Comparison of ENCODE assay signal across 29 cellular contexts in the genomic region with DNA sequence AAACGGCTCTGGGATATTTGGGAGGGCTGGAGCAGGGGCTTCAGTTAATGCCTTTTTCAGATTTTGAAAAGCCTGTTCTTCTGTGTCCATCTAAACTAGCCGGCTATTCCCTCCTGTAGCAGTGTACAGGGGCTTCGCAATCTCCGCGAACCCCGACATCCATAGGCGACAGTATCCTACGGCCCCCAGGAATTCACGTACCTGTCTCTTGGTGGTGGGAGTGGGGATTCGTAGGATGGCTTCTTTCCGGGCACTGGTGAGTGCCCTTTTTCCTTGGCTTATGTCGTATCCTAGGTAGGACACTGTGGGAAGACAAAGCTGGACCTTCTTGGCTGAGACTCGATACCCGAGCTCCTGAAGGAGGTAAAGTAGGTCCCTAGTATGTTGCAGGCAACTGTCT.
A peak's percentile ranks its signal among the peaks of the same experiment; 100 is the strongest.
DNase-seq lines count a peak whose midpoint lies in the region; ATAC-seq, FAIRE-seq and TF ChIP-seq lines count a peak whose summit lies in the region.
"Had no signal": no experiment of that assay in that cellular context is flagged by ENCODE, and none has a peak within 500 bp of the region (broad histone marks: within the 10 kb centered on the region; RNA-seq: fewer than 3 reads in every experiment).

No MANE protein-coding gene starts in this region.

- H3K18ac ChIP-seq in H9 (ENCODE audit: insufficient read length, low read depth, low read length) = no peak overlapping the region
- H3K18ac ChIP-seq in H1 (ENCODE audit: extremely low read depth, low read length) = no peak overlapping the region

- DNase-seq in H9 (no peak), WTC11 (ENCODE audit: low spot score) (no peak), H1 (ENCODE audit: low read depth in 1 of 2, low spot score in 2 of 2) (no peak), neural progenitor cell (ENCODE audit: low spot score) (no peak), MCF 10A (ENCODE audit: unreplicated experiment) (no peak), prostate gland (ENCODE audit: low spot score) (no peak), lower lobe of right lung (no peak), NCI-H2029 (lab: John Stamatoyannopoulos, UW) (no peak)
- DNase-seq: 8988T; ACHN; BE2C; C1 segment of cervical spinal cord; CD4-positive, alpha-beta memory T cell; CD4-positive, CD25-positive, alpha-beta regulatory T cell; CD8-positive, alpha-beta memory T cell; COR-L47; DMS 273 treated with DMSO at 0.1 percent for 48 hours; DMS153; DMS53; DMS79; DND-41; EL; GDM1 had no signal

- TF ChIP-seq CTCF in H9 (conservative IDR thresholded peaks at IDR 0.05) = no peak
- no peak for TF ChIP-seq CTCF in WTC11 (IDR thresholded peaks at IDR 0.05)
- no peak for TF ChIP-seq CTCF in H1 (IDR thresholded peaks at IDR 0.05; ENCODE audit: control extremely low read depth in 1 of 3, insufficient read depth in 1 of 3, low read depth in 1 of 3, low read length in 3 of 3)
- no peak for TF ChIP-seq CTCF in neural progenitor cell (IDR thresholded peaks at IDR 0.05)
- no peak for TF ChIP-seq CTCF in MCF 10A (IDR thresholded peaks at IDR 0.05; ENCODE audit: unreplicated experiment)
- TF ChIP-seq CTCF in prostate gland (IDR thresholded peaks at IDR 0.05) = no peak
- TF ChIP-seq CTCF in lower lobe of right lung (IDR thresholded peaks at IDR 0.05) = no peak

- no TSS peak for BruUV-seq in MCF 10A (replicated peaks; lab: Mats Ljungman, UMichigan)

- H3K4me3 Mint-ChIP-seq in H9 (no peak overlapping the region), WTC11 (peak overlapping the region; percentile 57; the same call in 1 of the 2 replicates), neural progenitor cell (no peak overlapping the region), MCF 10A (ENCODE audit: unreplicated experiment) (no peak overlapping the region)
- H3K4me3 Mint-ChIP-seq: CD4-positive, alpha-beta memory T cell; CD8-positive, alpha-beta memory T cell had no signal

- no peak for TF ChIP-seq EP300 in H1 (IDR thresholded peaks at IDR 0.05; ENCODE audit: borderline replicate concordance in 1 of 2, low read depth in 2 of 2, low read length in 2 of 2)

- H3K4ac ChIP-seq in H9 (ENCODE audit: low read depth, low read length) = no peak overlapping the region
- no peak overlapping the region for H3K4ac ChIP-seq in H1 (replicated peaks; ENCODE audit: insufficient read length, low read depth, low read length)

- H3K23me2 ChIP-seq in H9 (ENCODE audit: insufficient read length, low read depth, low read length, poor library complexity, severe bottlenecking) (peaks cover 11% of the 10 kb centered on the region), H1 (ENCODE audit: low read depth, low read length) (peaks cover 3% of the 10 kb centered on the region)

- H2BK15ac ChIP-seq in H9 (ENCODE audit: low read depth, low read length) (no peak overlapping the region), H1 (ENCODE audit: low read length) (no peak overlapping the region)

- H3K4me2 ChIP-seq in H9 (ENCODE audit: insufficient read depth, insufficient read length, low read length) = peak overlapping the region; percentile 61
- peak overlapping the region; percentile 57 to 69; a peak in 2 of 4 replicates for H3K4me2 ChIP-seq in H1 (ENCODE audit: insufficient read depth in 1 of 2, low read depth in 2 of 2, low read length in 2 of 2)
- H3K4me2 ChIP-seq in neural progenitor cell = no peak overlapping the region
- H3K4me2 ChIP-seq: BLaER1 had no signal

- H3F3A ChIP-seq in neural progenitor cell (ENCODE audit: low read depth) = peaks cover 40% of the 10 kb centered on the region

- H3K27ac Mint-ChIP-seq in H9 (no peak overlapping the region), WTC11 (no peak overlapping the region), neural progenitor cell (no peak overlapping the region), MCF 10A (ENCODE audit: low read depth, unreplicated experiment) (no peak overlapping the region)
- H3K27ac Mint-ChIP-seq: CD14-positive monocyte; CD4-positive, CD25-positive, alpha-beta regulatory T cell had no signal

- no peak for TF ChIP-seq POLR2A in H1 (IDR thresholded peaks at IDR 0.05; ENCODE audit: control extremely low read depth in 1 of 2, low read depth in 2 of 2, low read length in 2 of 2)
- no peak for TF ChIP-seq POLR2A in prostate gland (IDR thresholded peaks at IDR 0.05)

- H3K27ac ChIP-seq in H9 (ENCODE audit: insufficient read length, low read depth, low read length) (no peak overlapping the region), H1 (ENCODE audit: low read depth, low read length) (no peak overlapping the region), neural progenitor cell (no peak overlapping the region), prostate gland (no peak overlapping the region), lower lobe of right lung (no peak overlapping the region)
- H3K27ac ChIP-seq: BLaER1 had no signal

- no peak overlapping the region for H2BK5ac ChIP-seq in H9 (ENCODE audit: insufficient read length, low read length)
- H2BK5ac ChIP-seq in H1 (ENCODE audit: low read depth, low read length) = no peak overlapping the region

- H3K14ac ChIP-seq in H9 (ENCODE audit: insufficient read depth, low read length) (no peak overlapping the region), H1 (ENCODE audit: insufficient read length) (no peak overlapping the region)

- WGBS in H9 (ENCODE audit: extremely low coverage, insufficient read length, low lambda C conversion rate) = no CpG with 5 or more reads among the region's 14 CpGs
- 19% methylated on average over 14 of the region's 14 CpGs; no CpG with 5 or more reads in 1 of the 2 experiments for WGBS in H1 (ENCODE audit: extremely low coverage in 1 of 2, insufficient coverage in 1 of 2, insufficient read length in 1 of 2, insufficient replicate concordance in 2 of 2, low coverage in 1 of 2, low lambda C conversion rate in 2 of 2, missing lambda C conversion rate in 1 of 2), 2 experiments
- WGBS in prostate gland = 61% methylated on average over 14 of the region's 14 CpGs

- H3K9me3 ChIP-seq in H9 (ENCODE audit: control insufficient read depth, low read depth, low read length) (no peaks in the 10 kb centered on the region), H1 (ENCODE audit: insufficient read depth in 2 of 2, low read depth in 1 of 2, low read length in 1 of 2) (no peaks in the 10 kb centered on the region), neural progenitor cell (ENCODE audit: low read depth) (no peaks in the 10 kb centered on the region), prostate gland (no peaks in the 10 kb centered on the region), lower lobe of right lung (no peaks in the 10 kb centered on the region)
- H3K9me3 ChIP-seq: BE2C had no signal

- H3K36me3 ChIP-seq in H1 (ENCODE audit: control insufficient read depth in 2 of 4, insufficient read depth in 4 of 4, low read length in 3 of 4) = no peaks in the 10 kb centered on the region
- H3K36me3 ChIP-seq in neural progenitor cell = no peaks in the 10 kb centered on the region
- no peaks in the 10 kb centered on the region for H3K36me3 ChIP-seq in prostate gland
- no peaks in the 10 kb centered on the region for H3K36me3 ChIP-seq in lower lobe of right lung
- H3K36me3 ChIP-seq: BE2C, BLaER1 had no signal

- intact Hi-C loops in MCF 10A (cut with micrococcal nuclease) = no loop called here
- intact Hi-C loops in prostate gland (cut with DNase I) = no loop called here
- intact Hi-C loops in lower lobe of right lung (cut with DNase I) = no loop called here

- H3K79me1 ChIP-seq in H9 (ENCODE audit: insufficient read depth, low read depth, low read length, poor library complexity, severe bottlenecking) = no peaks in the 10 kb centered on the region
- no peaks in the 10 kb centered on the region for H3K79me1 ChIP-seq in H1 (ENCODE audit: low read depth, low read length)

- no peak overlapping the region for H4K5ac ChIP-seq in H9 (ENCODE audit: insufficient read length, low read depth, low read length)
- no peak overlapping the region for H4K5ac ChIP-seq in H1 (ENCODE audit: insufficient read length, low read depth, low read length)

- POLR2A ChIA-PET in WTC11 (lab: Charles Lee) = no interaction called here
- POLR2A ChIA-PET in H1 (lab: Charles Lee; ENCODE audit: partially characterized antibody) = interaction anchor here (0.6 to 1.4 kb wide), 2 partner anchors 11 to 12 kb away, joined by 3 to 4 read pairs; no protein-coding TSS in a partner anchor
- POLR2A ChIA-PET in MCF 10A (lab: Yijun Ruan, JAX) = interaction anchor here (1.6 kb wide), 1 partner anchor 40 kb away, joined by 4 read pairs; no protein-coding TSS in a partner anchor

- no peak for FAIRE-seq in H1 (lab: Jason Lieb, UNC)
- FAIRE-seq: A204.1, GM12878, GM12892, GM18507 had no signal

- H3K27me3 ChIP-seq in H9 (ENCODE audit: insufficient read depth, low read length) = peaks cover 97% of the 10 kb centered on the region
- peaks cover 86 to 100% (median 98%) of the 10 kb centered on the region in 4 experiments for H3K27me3 ChIP-seq in H1 (replicated peaks in 1 of 4; ENCODE audit: control insufficient read depth in 3 of 4, extremely low read depth in 1 of 4, insufficient read depth in 3 of 4, low read length in 3 of 4)
- H3K27me3 ChIP-seq in neural progenitor cell = peaks cover 100% of the 10 kb centered on the region
- peaks cover 36% of the 10 kb centered on the region for H3K27me3 ChIP-seq in prostate gland (replicated peaks; ENCODE audit: insufficient read depth)
- H3K27me3 ChIP-seq in lower lobe of right lung (ENCODE audit: low read depth) = peaks cover 100% of the 10 kb centered on the region

- H3K4me3 ChIP-seq in H1 (ENCODE audit: extremely low read depth in 1 of 4, insufficient read depth in 2 of 4, low read depth in 3 of 4, low read length in 4 of 4) (peak overlapping the region in 1 of 4 experiments; percentile 40; a peak in 2 of 8 replicates), neural progenitor cell (peak overlapping the region; percentile 26), prostate gland (no peak overlapping the region), lower lobe of right lung (no peak overlapping the region)
- H3K4me3 ChIP-seq: BLaER1, GM12878 had no signal

- H3K27me3 Mint-ChIP-seq in H9 (ENCODE audit: low read depth) (peaks cover 100% of the 10 kb centered on the region), WTC11 (ENCODE audit: low read depth) (peaks cover 100% of the 10 kb centered on the region), neural progenitor cell (ENCODE audit: insufficient read depth, low read depth) (peaks cover 100% of the 10 kb centered on the region), MCF 10A (ENCODE audit: insufficient read depth, unreplicated experiment) (peaks cover 18% of the 10 kb centered on the region)

- H3K4me1 ChIP-seq in H9 (ENCODE audit: insufficient read depth, low read length) (no peaks in the 10 kb centered on the region; the same call in 1 of the 2 replicates), H1 (replicated peaks in 1 of 4; ENCODE audit: control insufficient read depth in 3 of 4, insufficient read depth in 4 of 4, low read length in 3 of 4) (peaks cover 10 to 48% (median 37%) of the 10 kb centered on the region in 4 experiments), neural progenitor cell (peaks cover 19% of the 10 kb centered on the region), prostate gland (replicated peaks) (no peaks in the 10 kb centered on the region), lower lobe of right lung (no peaks in the 10 kb centered on the region)
- H3K4me1 ChIP-seq: BE2C had no signal

- H2BK20ac ChIP-seq in H9 (ENCODE audit: low read depth, low read length, poor library complexity, severe bottlenecking) (no peak overlapping the region), H1 (ENCODE audit: low read length) (no peak overlapping the region)

- H3K23ac ChIP-seq in H9 (ENCODE audit: insufficient read length, low read depth, low read length) = no peak overlapping the region
- H3K23ac ChIP-seq in H1 (ENCODE audit: insufficient read length) = no peak overlapping the region

- CTCF ChIA-PET in WTC11 (lab: Charles Lee) = interaction anchor here (0.6 to 2.2 kb wide), 7 partner anchors 19 to 127 kb away, joined by 3 to 12 read pairs (median 3); no protein-coding TSS in a partner anchor
- CTCF ChIA-PET in H1 (lab: Charles Lee; ENCODE audit: partially characterized antibody) = interaction anchor here (0.9 to 4.3 kb wide), 15 partner anchors 11 to 71 kb away, joined by 3 to 26 read pairs (median 7); no protein-coding TSS in a partner anchor
- CTCF ChIA-PET in MCF 10A (lab: Yijun Ruan, JAX) = no interaction called here

- H2AK5ac ChIP-seq in H9 (ENCODE audit: insufficient read length, low read length) (no peak overlapping the region), H1 (ENCODE audit: low read depth, low read length) (no peak overlapping the region)

- no peak overlapping the region for H3T11ph ChIP-seq in H9 (ENCODE audit: low read length)

- ATAC-seq in WTC11 (no peak), lower lobe of right lung (no peak)
- ATAC-seq: GM12878 had no signal

- TF ChIP-seq RAD21 in H1 (IDR thresholded peaks at IDR 0.05 in 1 of 2, conservative IDR thresholded peaks at IDR 0.05 in 1 of 2; ENCODE audit: low read depth in 2 of 2, low read length in 2 of 2) = no peak

- H2BK12ac ChIP-seq in H9 (ENCODE audit: insufficient read length, low read depth, low read length) (no peak overlapping the region), H1 (ENCODE audit: low read depth, low read length) (no peak overlapping the region)

- H3K9me3 Mint-ChIP-seq in H9 (peaks cover 0 to 8% of the 10 kb centered on the region in 2 experiments; a peak in 2 of 5 replicates), WTC11 (no peaks in the 10 kb centered on the region), neural progenitor cell (peaks cover 22% of the 10 kb centered on the region), MCF 10A (ENCODE audit: unreplicated experiment) (no peaks in the 10 kb centered on the region)

- H2BK120ac ChIP-seq in H9 (ENCODE audit: low read depth, low read length, poor library complexity, severe bottlenecking) (no peak overlapping the region), H1 (replicated peaks; ENCODE audit: low read depth, low read length) (no peak overlapping the region)

- no peaks in the 10 kb centered on the region for H3K36me3 Mint-ChIP-seq in H9 (ENCODE audit: insufficient read depth in 1 of 3, low read depth in 3 of 3)
- H3K36me3 Mint-ChIP-seq in WTC11 = no peaks in the 10 kb centered on the region
- H3K36me3 Mint-ChIP-seq in neural progenitor cell = peaks cover 1% of the 10 kb centered on the region
- H3K36me3 Mint-ChIP-seq in MCF 10A (ENCODE audit: insufficient read depth, unreplicated experiment) = peaks cover 5% of the 10 kb centered on the region

- H3K4me1 Mint-ChIP-seq in H9 (peaks cover 72 to 77% of the 10 kb centered on the region in 2 experiments), WTC11 (peaks cover 94% of the 10 kb centered on the region), neural progenitor cell (peaks cover 8% of the 10 kb centered on the region), MCF 10A (ENCODE audit: insufficient read depth, unreplicated experiment) (peaks cover 11% of the 10 kb centered on the region)

- H4K8ac ChIP-seq in H9 (replicated peaks; ENCODE audit: insufficient read length, low read depth, low read length) = no peak overlapping the region
- no peak overlapping the region; the same call in 1 of the 2 replicates for H4K8ac ChIP-seq in H1 (ENCODE audit: extremely low read depth, insufficient read depth, low read length)

- H3K56ac ChIP-seq in H9 (ENCODE audit: insufficient read length, low read depth, low read length) = no peak overlapping the region
- no peak overlapping the region for H3K56ac ChIP-seq in H1 (replicated peaks; ENCODE audit: insufficient read length, low read depth, low read length)

- H2AFZ ChIP-seq in H9 (ENCODE audit: low read length) (no peak overlapping the region), H1 (ENCODE audit: low read length) (no peak overlapping the region), neural progenitor cell (replicated peaks) (no peak overlapping the region)

- H3K79me2 ChIP-seq in H9 (ENCODE audit: insufficient read depth, low read length) = no peaks in the 10 kb centered on the region
- H3K79me2 ChIP-seq in H1 (ENCODE audit: control insufficient read depth in 1 of 2, insufficient read depth in 2 of 2, low read length in 2 of 2) = no peaks in the 10 kb centered on the region
- no peaks in the 10 kb centered on the region for H3K79me2 ChIP-seq in neural progenitor cell (ENCODE audit: low read depth)

- H4K20me1 ChIP-seq in H9 (ENCODE audit: control insufficient read depth, insufficient read depth, insufficient read length) (no peaks in the 10 kb centered on the region), H1 (replicated peaks in 1 of 2; ENCODE audit: control insufficient read depth in 1 of 2, insufficient read depth in 2 of 2, low read length in 2 of 2) (peaks cover 13 to 16% of the 10 kb centered on the region in 2 experiments), neural progenitor cell (ENCODE audit: low read depth) (peaks cover 91% of the 10 kb centered on the region)

- H3K9ac ChIP-seq in H9 (ENCODE audit: extremely low read depth, insufficient read length, low read length) = no peak overlapping the region
- no peak overlapping the region for H3K9ac ChIP-seq in H1 (replicated peaks in 1 of 4; ENCODE audit: extremely low read depth in 1 of 4, low read depth in 3 of 4, low read length in 3 of 4)
- H3K9ac ChIP-seq in neural progenitor cell = no peak overlapping the region
- H3K9ac ChIP-seq: BLaER1 had no signal

- H4K91ac ChIP-seq in H9 (ENCODE audit: insufficient read length, low read depth, low read length) (no peak overlapping the region), H1 (replicated peaks; ENCODE audit: insufficient read length, low read length) (no peak overlapping the region)
